ENCODE assay signal across 13 cellular contexts in genomic region chr1:89890085-89890754, GRCh38.
DNase-seq lines count a peak whose midpoint lies in the region; ATAC-seq and TF ChIP-seq lines count a peak whose summit lies in the region.
"Had no signal": no experiment of that assay in that cellular context is flagged by ENCODE, and none has a peak within 500 bp of the region (broad histone marks: within the 10 kb centered on the region; RNA-seq: fewer than 3 reads in every experiment).

No MANE protein-coding gene starts in this region.

- H3K27me3 Mint-ChIP-seq in neural crest cell (ENCODE audit: low read depth), result no peaks in the 10 kb centered on the region
- no peaks in the 10 kb centered on the region for H3K27me3 Mint-ChIP-seq in activated T-helper 17 cell treated with anti-CD3 and anti-CD28 coated beads, Interleukin-2, amount 50 U/mL, for 72 hours
- H3K27me3 Mint-ChIP-seq: central memory CD8-positive, alpha-beta T cell; naive thymus-derived CD4-positive, alpha-beta T cell; stimulated activated naive CD8-positive, alpha-beta T cell treated with anti-CD3 and anti-CD28 coated beads, Interleukin-15, Interleukin-2, amounts not matched to agents 100 ng/mL and 50 ng/mL, for 24 hours had no signal

- H3K4me1 Mint-ChIP-seq in neural crest cell, result peaks cover 8% of the 10 kb centered on the region
- peaks cover 7% of the 10 kb centered on the region for H3K4me1 Mint-ChIP-seq in activated T-helper 17 cell treated with anti-CD3 and anti-CD28 coated beads, Interleukin-2, amount 50 U/mL, for 72 hours

- 5% methylated on average over 3 of the region's 7 CpGs for WGBS in mammary epithelial cell (ENCODE audit: low coverage, missing lambda C conversion rate)

- no peak overlapping the region for H3K4me3 Mint-ChIP-seq in neural crest cell
- no peak overlapping the region for H3K4me3 Mint-ChIP-seq in activated T-helper 17 cell treated with anti-CD3 and anti-CD28 coated beads, Interleukin-2, amount 50 U/mL, for 72 hours
- H3K4me3 Mint-ChIP-seq: central memory CD8-positive, alpha-beta T cell; naive thymus-derived CD4-positive, alpha-beta T cell; stimulated activated naive CD8-positive, alpha-beta T cell treated with anti-CD3 and anti-CD28 coated beads, Interleukin-15, Interleukin-2, amounts not matched to agents 100 ng/mL and 50 ng/mL, for 24 hours had no signal

- H3K4me1 ChIP-seq in mammary epithelial cell (ENCODE audit: insufficient read depth, low read length) (peaks cover 45% of the 10 kb centered on the region), colonic mucosa (no peaks in the 10 kb centered on the region)

- dilution Hi-C loops in mammary epithelial cell (cut with HindIII; ENCODE audit: low sequenced_read_pairs), result no loop called here

- DNase-seq in ELF-1 (ENCODE audit: low read depth, low spot score) (peak; percentile 73), LoVo (ENCODE audit: low spot score) (peak; percentile 67), mammary epithelial cell (peak; percentile 97), neural crest cell (ENCODE audit: low read depth, low spot score) (no peak), RKO (ENCODE audit: low spot score) (no peak), GM10266 (ENCODE audit: extremely low spot score) (no peak), colonic mucosa (no peak)
- DNase-seq: naive thymus-derived CD4-positive, alpha-beta T cell; T-helper 2 cell had no signal

- no peak overlapping the region for H2AFZ ChIP-seq in mammary epithelial cell (ENCODE audit: low read depth, low read length)

- H3K4me2 ChIP-seq in mammary epithelial cell (ENCODE audit: insufficient read depth, low read depth, low read length), result peak overlapping the region; percentile 86
- H3K4me2 ChIP-seq: KMS-11 had no signal

- peak overlapping the region; percentile 7 for H3K27ac Mint-ChIP-seq in neural crest cell (ENCODE audit: unreplicated experiment)
- H3K27ac Mint-ChIP-seq in activated T-helper 17 cell treated with anti-CD3 and anti-CD28 coated beads, Interleukin-2, amount 50 U/mL, for 72 hours, result no peak overlapping the region
- H3K27ac Mint-ChIP-seq: stimulated activated naive CD8-positive, alpha-beta T cell treated with anti-CD3 and anti-CD28 coated beads, Interleukin-15, Interleukin-2, amounts not matched to agents 100 ng/mL and 50 ng/mL, for 24 hours had no signal

- no TSS peak for BruUV-seq in mammary epithelial cell (replicated peaks; lab: Mats Ljungman, UMichigan)

- H3K9ac ChIP-seq in mammary epithelial cell (ENCODE audit: insufficient read depth, low read length) (peak overlapping the region; percentile 75), colonic mucosa (ENCODE audit: low read depth in 2 of 2, low read length in 2 of 2) (no peak overlapping the region)
- H3K9ac ChIP-seq: KMS-11 had no signal

- ATAC-seq in activated T-helper 17 cell treated with anti-CD3 and anti-CD28 coated beads, Interleukin-2, amount 50 U/mL, for 72 hours (replicated peaks), result no peak

- intact Hi-C loops in mammary epithelial cell (cut with micrococcal nuclease) (loop anchor here (2.0 to 5.0 kb wide), 4 partner anchors 35 to 102 kb away; no protein-coding TSS in a partner anchor), colonic mucosa (cut with DNase I) (no loop called here)

- H4K20me1 ChIP-seq in mammary epithelial cell (ENCODE audit: insufficient read depth, low read length), result no peaks in the 10 kb centered on the region

- TF ChIP-seq CTCF in mammary epithelial cell (conservative IDR thresholded peaks at IDR 0.05 in 1 of 2, IDR thresholded peaks at IDR 0.05 in 1 of 2; ENCODE audit: extremely low read depth in 1 of 2, insufficient read depth in 1 of 2, low read depth in 1 of 2, low read length in 2 of 2) (no peak), neural crest cell (conservative IDR thresholded peaks at IDR 0.05) (no peak), GM10266 (IDR thresholded peaks at IDR 0.05; ENCODE audit: control insufficient read depth, insufficient read depth, low read depth, missing control alignments) (no peak), colonic mucosa (IDR thresholded peaks at IDR 0.05) (no peak)

- H3K27ac ChIP-seq in mammary epithelial cell (ENCODE audit: insufficient read depth, low read depth, low read length) (peak overlapping the region; percentile 93), colonic mucosa (no peak overlapping the region)
- H3K27ac ChIP-seq: KMS-11 had no signal

- H3K79me2 ChIP-seq in mammary epithelial cell (ENCODE audit: insufficient read depth, low read length), result peaks cover 14% of the 10 kb centered on the region

- CTCF ChIA-PET in mammary epithelial cell (lab: Charles Lee; ENCODE audit: low non-redundant PET), result interaction anchor here (0.5 to 0.6 kb wide), 2 partner anchors 19 to 35 kb away, joined by 3 to 6 read pairs; no protein-coding TSS in a partner anchor

- H3K36me3 Mint-ChIP-seq in neural crest cell (ENCODE audit: low read depth), result peaks cover 10% of the 10 kb centered on the region
- peaks cover 14% of the 10 kb centered on the region for H3K36me3 Mint-ChIP-seq in activated T-helper 17 cell treated with anti-CD3 and anti-CD28 coated beads, Interleukin-2, amount 50 U/mL, for 72 hours (ENCODE audit: low read depth)

- H3K4me3 ChIP-seq in mammary epithelial cell (replicated peaks in 1 of 3; ENCODE audit: insufficient read depth in 1 of 3, low read depth in 2 of 3, low read length in 3 of 3), result peak overlapping the region in 1 of 3 experiments; percentile 30
- no peak overlapping the region for H3K4me3 ChIP-seq in colonic mucosa

- in situ Hi-C loops in mammary epithelial cell (cut with MboI; ENCODE audit: low sequenced_read_pairs in 2 of 2), result loop anchor here in 1 of 2 donors (25.0 kb wide), 1 partner anchor 253 kb away; the partner anchor contains the start of gene LRRC8C

- H3K9me3 Mint-ChIP-seq in neural crest cell, result no peaks in the 10 kb centered on the region
- H3K9me3 Mint-ChIP-seq in activated T-helper 17 cell treated with anti-CD3 and anti-CD28 coated beads, Interleukin-2, amount 50 U/mL, for 72 hours, result no peaks in the 10 kb centered on the region
- H3K9me3 Mint-ChIP-seq: central memory CD8-positive, alpha-beta T cell; naive thymus-derived CD4-positive, alpha-beta T cell; stimulated activated naive CD8-positive, alpha-beta T cell treated with anti-CD3 and anti-CD28 coated beads, Interleukin-15, Interleukin-2, amounts not matched to agents 100 ng/mL and 50 ng/mL, for 24 hours had no signal

- H3K36me3 ChIP-seq in mammary epithelial cell (ENCODE audit: insufficient read depth, low read length), result no peaks in the 10 kb centered on the region
- no peaks in the 10 kb centered on the region for H3K36me3 ChIP-seq in colonic mucosa

- H3K9me3 ChIP-seq in mammary epithelial cell (replicated peaks; ENCODE audit: insufficient read depth, low read length) (no peaks in the 10 kb centered on the region), colonic mucosa (no peaks in the 10 kb centered on the region)

- H3K27me3 ChIP-seq in mammary epithelial cell (ENCODE audit: insufficient read depth, low read length) (no peaks in the 10 kb centered on the region), colonic mucosa (no peaks in the 10 kb centered on the region)

Comparison
In these comparisons a context has a peak if more than half of its experiments do, and no peak if none do; other contexts are left out.
1. DNase-seq: peak in ELF-1 (single experiment), LoVo (single experiment) and mammary epithelial cell (single experiment); none in neural crest cell (single experiment), RKO (single experiment), GM10266 (single experiment) and colonic mucosa (single experiment).